29 cellular contexts compared by ENCODE assay signal in genomic region chr12:72207094-72207493, GRCh38.
DNase-seq lines count a peak whose midpoint lies in the region; ATAC-seq and TF ChIP-seq lines count a peak whose summit lies in the region.
"Had no signal": no experiment of that assay in that cellular context is flagged by ENCODE, and none has a peak within 500 bp of the region (broad histone marks: within the 10 kb centered on the region; RNA-seq: fewer than 3 reads in every experiment).

No MANE protein-coding gene starts in this region.

- intact Hi-C loops in heart right ventricle (cut with DNase I) (no loop called here), sigmoid colon (cut with DNase I) (no loop called here)

- ATAC-seq in HG02970 (IDR thresholded peaks at IDR 0.05; ENCODE audit: low FRiP score, unreplicated experiment) (no peak), heart right ventricle (no peak)
- ATAC-seq: gastrocnemius medialis; left lobe of liver; psoas muscle; stimulated activated naive CD8-positive, alpha-beta T cell treated with anti-CD3 and anti-CD28 coated beads, Interleukin-15, Interleukin-2, amounts not matched to agents 100 U/mL and 50 U/mL, for 24 hours had no signal

- no peak for TF ChIP-seq CTCF in WERI-Rb-1 (IDR thresholded peaks at IDR 0.05; ENCODE audit: low read depth, low read length)
- no peak for TF ChIP-seq CTCF in heart right ventricle (IDR thresholded peaks at IDR 0.05)
- no peak for TF ChIP-seq CTCF in sigmoid colon (IDR thresholded peaks at IDR 0.05)

- no peaks in the 10 kb centered on the region for H3K9me3 ChIP-seq in WERI-Rb-1 (ENCODE audit: severe bottlenecking)
- peaks cover 0 to 3% (median 0%) of the 10 kb centered on the region in 11 donors for H3K9me3 ChIP-seq in heart right ventricle
- H3K9me3 ChIP-seq in sigmoid colon = no peaks in the 10 kb centered on the region
- H3K9me3 ChIP-seq: gastrocnemius medialis, psoas muscle, thoracic aorta, vagina had no signal

- H3K4me3 ChIP-seq in WERI-Rb-1 (ENCODE audit: low read depth, low read length) (no peak overlapping the region), heart right ventricle (no peak overlapping the region), sigmoid colon (no peak overlapping the region)
- H3K4me3 ChIP-seq: gastrocnemius medialis, psoas muscle, thoracic aorta, vagina had no signal

- H3K4me1 ChIP-seq in heart right ventricle (no peaks in the 10 kb centered on the region), sigmoid colon (no peaks in the 10 kb centered on the region)
- H3K4me1 ChIP-seq: gastrocnemius medialis, psoas muscle, vagina had no signal

- H3K36me3 ChIP-seq in WERI-Rb-1 = no peaks in the 10 kb centered on the region
- H3K36me3 ChIP-seq in heart right ventricle = no peaks in the 10 kb centered on the region
- no peaks in the 10 kb centered on the region for H3K36me3 ChIP-seq in sigmoid colon
- H3K36me3 ChIP-seq: gastrocnemius medialis, thoracic aorta, vagina had no signal

- TF ChIP-seq POLR2A in sigmoid colon (IDR thresholded peaks at IDR 0.05) = no peak

- H3K27me3 ChIP-seq in WERI-Rb-1 (ENCODE audit: insufficient read depth, low read depth, severe bottlenecking) (no peaks in the 10 kb centered on the region), heart right ventricle (no peaks in the 10 kb centered on the region), sigmoid colon (no peaks in the 10 kb centered on the region)
- H3K27me3 ChIP-seq: gastrocnemius medialis, vagina had no signal

- TF ChIP-seq EP300 in sigmoid colon (IDR thresholded peaks at IDR 0.05) = no peak

- DNase-seq in NCI-H187 (lab: John Stamatoyannopoulos, UW) (peak; percentile 4 to 19), NCI-H187 treated with DMSO at 0.1 percent for 48 hours (lab: John Stamatoyannopoulos, UW) (no peak), NCI-H345 (lab: John Stamatoyannopoulos, UW) (peak; percentile 37), WERI-Rb-1 (no peak), renal cortical epithelial cell (ENCODE audit: low read depth) (peak; percentile 17), heart right ventricle (no peak), sigmoid colon (no peak)
- DNase-seq: activated CD4-positive, alpha-beta T cell treated with anti-CD3 and anti-CD28 coated beads for 4 hours; activated CD8-positive, alpha-beta memory T cell treated with anti-CD3 and anti-CD28 coated beads for 24 hours; activated gamma-delta T cell; activated naive CD8-positive, alpha-beta T cell treated with anti-CD3 and anti-CD28 coated beads, Interleukin-2, amount 10 ng/mL, durations not matched to agents 7 days and 5 days; activated T-cell treated with anti-CD3 and anti-CD28 coated beads, Interleukin-2, amount 50 U/mL, for 1 hour; AML-193; CD4-positive, alpha-beta T cell; gastrocnemius medialis; immature natural killer cell; IMR-90; mesendoderm; NCI-H1092; NCI-H2107; NCI-H774; occipital lobe; psoas muscle; stimulated activated naive CD8-positive, alpha-beta T cell treated with anti-CD3 and anti-CD28 coated beads, Interleukin-15, Interleukin-2, amounts not matched to agents 100 U/mL and 50 U/mL, for 24 hours; T-helper 2 cell had no signal

- H3K27ac ChIP-seq in WERI-Rb-1 (peak overlapping the region; percentile 75), heart right ventricle (no peak overlapping the region), sigmoid colon (no peak overlapping the region)
- H3K27ac ChIP-seq: gastrocnemius medialis, psoas muscle, thoracic aorta had no signal

Comparison
In these comparisons a context has a peak if more than half of its experiments do, and no peak if none do; other contexts are left out.
1. DNase-seq: peak in NCI-H187 (2 of 2), NCI-H345 (single experiment) and renal cortical epithelial cell (single experiment); none in NCI-H187 treated with DMSO at 0.1 percent for 48 hours (single experiment), WERI-Rb-1 (single experiment), heart right ventricle (0 of 2) and sigmoid colon (single experiment).